18 cellular contexts compared by ENCODE assay signal in the genomic region with DNA sequence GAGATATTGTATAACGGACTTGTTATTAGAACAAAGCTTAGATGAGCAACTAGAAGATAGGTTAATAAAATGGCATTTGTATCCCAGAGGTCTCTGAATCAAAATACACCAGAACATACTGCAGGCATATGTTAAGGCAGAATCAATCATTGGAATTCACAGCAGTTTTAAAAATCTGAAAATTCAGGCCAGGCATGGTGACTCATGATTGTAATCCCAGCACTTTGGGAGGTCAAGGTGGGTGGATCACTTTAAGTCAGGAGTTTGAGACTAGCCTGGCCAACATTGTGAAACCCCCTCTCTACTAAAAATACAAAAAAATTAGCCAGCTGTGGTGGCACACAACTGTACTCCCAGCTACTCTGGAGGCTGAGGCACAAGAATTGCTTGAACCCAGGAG.
"Had no signal": no experiment of that assay in that cellular context is flagged by ENCODE, and none has a peak within 500 bp of the region (broad histone marks: within the 10 kb centered on the region; RNA-seq: fewer than 3 reads in every experiment).

No MANE protein-coding gene starts in this region.

- H3K4me1 ChIP-seq: body of pancreas, colonic mucosa, parathyroid adenoma, right lobe of liver had no signal

- H3K27me3 Mint-ChIP-seq: activated B cell treated with CpG ODN at 0.5 μM for 24 hours; activated CD4-positive, alpha-beta memory T cell treated with anti-CD3 and anti-CD28 coated beads for 36 hours; naive thymus-derived CD8-positive, alpha-beta T cell had no signal

- ATAC-seq: body of pancreas; left cardiac atrium; naive thymus-derived CD8-positive, alpha-beta T cell; right lobe of liver; stimulated activated effector memory CD8-positive, alpha-beta T cell treated with anti-CD3 and anti-CD28 coated beads, Interleukin-12 subunit alpha, Interleukin-12 subunit beta, amount 100 ng/mL, for 72 hours had no signal

- H3K36me3 ChIP-seq: colonic mucosa, right lobe of liver, stomach had no signal

- H3K9me3 ChIP-seq: body of pancreas, colonic mucosa, right lobe of liver, stomach had no signal

- H3K4me3 ChIP-seq: body of pancreas, colonic mucosa, right lobe of liver, stomach had no signal

- DNase-seq: activated B cell treated with CpG ODN at 0.5 μM for 24 hours; activated CD4-positive, alpha-beta memory T cell treated with anti-CD3 and anti-CD28 coated beads for 36 hours; activated CD4-positive, alpha-beta T cell treated with anti-CD3 and anti-CD28 coated beads for 4 hours; activated naive CD4-positive, alpha-beta T cell treated with anti-CD3 and anti-CD28 coated beads for 36 hours; activated T-cell treated with anti-CD3 and anti-CD28 coated beads for 4 hours; body of pancreas; central memory CD4-positive, alpha-beta T cell; colonic mucosa; left cardiac atrium; mesenchymal stem cell; naive thymus-derived CD8-positive, alpha-beta T cell; right lobe of liver; stimulated activated CD4-positive, alpha-beta T cell treated with anti-CD3 and anti-CD28 coated beads, Interleukin-4, amount 100 ng/mL, for 24 hours; stomach had no signal

- H3K27ac Mint-ChIP-seq: activated B cell treated with CpG ODN at 0.5 μM for 24 hours; activated CD4-positive, alpha-beta memory T cell treated with anti-CD3 and anti-CD28 coated beads for 36 hours; activated naive CD4-positive, alpha-beta T cell treated with anti-CD3 and anti-CD28 coated beads for 36 hours; activated T-helper 2 cell treated with anti-CD3 and anti-CD28 coated beads, Interferon-gamma antibody, Interleukin-2, Interleukin-4, amounts not matched to agents 10 μg/mL and 5 μg/mL and 100 μg/mL, durations not matched to agents 14 hours and 24 hours and 36 hours; naive thymus-derived CD8-positive, alpha-beta T cell; type B pancreatic cell had no signal

- H3K4me1 Mint-ChIP-seq: activated B cell treated with CpG ODN at 0.5 μM for 24 hours; naive thymus-derived CD8-positive, alpha-beta T cell had no signal

- H3K36me3 Mint-ChIP-seq: activated CD4-positive, alpha-beta memory T cell treated with anti-CD3 and anti-CD28 coated beads for 36 hours; type B pancreatic cell had no signal

- H3K4me3 Mint-ChIP-seq: activated B cell treated with CpG ODN at 0.5 μM for 24 hours; activated CD4-positive, alpha-beta memory T cell treated with anti-CD3 and anti-CD28 coated beads for 36 hours; activated naive CD4-positive, alpha-beta T cell treated with anti-CD3 and anti-CD28 coated beads for 36 hours; naive thymus-derived CD8-positive, alpha-beta T cell; stimulated activated effector memory CD8-positive, alpha-beta T cell treated with anti-CD3 and anti-CD28 coated beads, Interleukin-12 subunit alpha, Interleukin-12 subunit beta, amount 100 ng/mL, for 72 hours; type B pancreatic cell had no signal
